14 cellular contexts compared by ENCODE assay signal in the genomic region with DNA sequence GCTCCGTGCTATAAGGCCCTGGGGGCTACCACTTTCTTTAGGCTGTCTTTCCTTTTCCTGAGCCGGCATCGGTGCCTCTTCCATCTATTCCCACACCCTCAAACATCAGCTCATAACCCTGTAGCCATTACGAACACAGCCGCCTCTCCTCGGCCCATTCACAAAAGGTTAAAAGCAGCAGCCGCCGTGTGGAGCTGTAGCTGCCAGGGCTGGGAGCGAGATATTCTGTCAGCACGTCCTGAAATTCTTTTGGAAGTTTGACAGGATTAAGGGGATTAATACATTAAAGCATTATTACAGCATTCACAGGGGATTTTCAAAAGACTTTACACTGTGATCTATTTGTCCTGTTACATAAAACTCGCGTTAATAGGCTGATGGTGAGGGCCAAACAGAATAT.
"Had no signal": no experiment of that assay in that cellular context is flagged by ENCODE, and none has a peak within 500 bp of the region (broad histone marks: within the 10 kb centered on the region; RNA-seq: fewer than 3 reads in every experiment).

No MANE protein-coding gene starts in this region.

- H3K4me3 ChIP-seq: esophagus squamous epithelium, ovary, skin epidermis, testis, upper lobe of right lung had no signal

- H3K36me3 ChIP-seq: brain microvascular endothelial cell, esophagus squamous epithelium, ovary, upper lobe of right lung had no signal

- H3K27me3 ChIP-seq: brain microvascular endothelial cell, dorsolateral prefrontal cortex, esophagus squamous epithelium, ovary, testis, upper lobe of right lung had no signal

- H3K9me3 ChIP-seq: esophagus squamous epithelium, ovary, testis, upper lobe of right lung had no signal

- DNase-seq: activated B cell treated with CpG ODN at 0.5 μM for 24 hours; activated CD4-positive, alpha-beta T cell treated with anti-CD3 and anti-CD28 coated beads, Interleukin-2, amount 10 ng/mL, durations not matched to agents 24 days and 14 days; activated naive CD4-positive, alpha-beta T cell treated with anti-CD3 and anti-CD28 coated beads, Interleukin-2, amount 50 U/mL, for 16 hours; activated T-cell treated with anti-CD3 and anti-CD28 coated beads, Interleukin-2, amount 50 U/mL, for 1 hour; brain microvascular endothelial cell; esophagus squamous epithelium; foreskin fibroblast; ovary; stimulated activated CD4-positive, alpha-beta T cell treated with anti-CD3 and anti-CD28 coated beads, Interleukin-4, amount 100 ng/mL, for 4 hours; stimulated activated naive CD8-positive, alpha-beta T cell treated with anti-CD3 and anti-CD28 coated beads, Interleukin-15, amount 100 ng/mL, for 72 hours; upper lobe of right lung had no signal

- H3K27ac ChIP-seq: brain microvascular endothelial cell, dorsolateral prefrontal cortex, esophagus squamous epithelium, ovary, skin epidermis, testis, upper lobe of right lung had no signal

- H3K4me1 ChIP-seq: testis, upper lobe of right lung had no signal
